ENCODE assay signal across 8 cellular contexts in the genomic region with DNA sequence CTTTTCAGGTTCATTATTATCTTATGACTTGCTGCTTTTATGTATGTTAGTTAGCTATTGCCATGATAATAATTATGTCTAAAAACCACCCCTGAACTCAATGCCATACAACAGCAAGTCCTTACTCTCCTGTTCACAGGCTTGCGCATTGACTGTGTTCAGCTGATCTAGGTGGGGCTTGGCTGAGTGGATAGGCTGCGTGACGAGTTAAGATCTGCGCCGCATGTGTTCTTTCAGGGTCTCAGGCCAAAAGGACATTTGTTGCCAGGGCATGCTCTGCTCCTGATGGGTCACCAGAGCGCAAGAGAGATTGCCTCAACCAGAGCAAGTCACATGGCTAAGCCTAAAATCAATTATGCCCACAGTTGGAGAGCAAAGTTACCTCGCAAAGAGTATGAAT. TPM values are rescaled to one million over a fixed set of nuclear protein-coding genes. Genes with fewer than 3 reads are reported as not detected.
DNase-seq lines count a peak whose midpoint lies in the region; ATAC-seq and TF ChIP-seq lines count a peak whose summit lies in the region.

No MANE protein-coding gene starts in this region.

- DNase-seq in CD14-positive monocyte (ENCODE audit: low spot score): no peak
- peak; percentile 19 for DNase-seq in cerebellar cortex (ENCODE audit: low spot score)
- no peak for DNase-seq in memory B cell (ENCODE audit: low spot score in 2 of 2)
- DNase-seq in vagina (ENCODE audit: extremely low spot score in 2 of 2): no peak
- DNase-seq in DMS153 (lab: John Stamatoyannopoulos, UW): no peak
- DNase-seq in GM10248 (ENCODE audit: extremely low spot score): no peak

- TF ChIP-seq CTCF in CD14-positive monocyte (IDR thresholded peaks at IDR 0.05) (no peak), vagina (IDR thresholded peaks at IDR 0.05) (no peak), GM10248 (IDR thresholded peaks at IDR 0.05; ENCODE audit: control extremely low read depth, extremely low read depth, low read depth, missing control alignments) (no peak)

- CTCF ChIA-PET in GM10248 (lab: Yijun Ruan, JAX): interaction anchor here (0.8 to 0.9 kb wide), 2 partner anchors 63 to 389 kb away, joined by 3 read pairs; a partner anchor contains a TSS

- H3K36me3 ChIP-seq in vagina: peaks cover 0 to 35% of the 10 kb centered on the region in 2 donors

- H3K36me3 Mint-ChIP-seq in CD14-positive monocyte: peaks cover 18 to 23% of the 10 kb centered on the region in 2 donors
- peaks cover 22% of the 10 kb centered on the region for H3K36me3 Mint-ChIP-seq in IgD-negative memory B cell
- H3K36me3 Mint-ChIP-seq in memory B cell: peaks cover 31% of the 10 kb centered on the region

- POLR2A ChIA-PET in GM10248 (lab: Yijun Ruan, JAX): no interaction called here

- intact Hi-C loops in CD14-positive monocyte (cut with micrococcal nuclease) (loop anchor here (2.0 to 10.0 kb wide), 4 partner anchors 62 to 298 kb away; a partner anchor contains a TSS), vagina (cut with DNase I) (no loop called here)

- TF ChIP-seq POLR2A in vagina (IDR thresholded peaks at IDR 0.05): no peak

- H3K27ac Mint-ChIP-seq in CD14-positive monocyte: no peak overlapping the region
- H3K27ac Mint-ChIP-seq in IgD-negative memory B cell: peak overlapping the region in 2 of 3 donors; percentile 69 to 98
- peak overlapping the region; percentile 86 for H3K27ac Mint-ChIP-seq in memory B cell

- peaks cover 0 to 4% (median 2%) of the 10 kb centered on the region in 3 donors for H3K27me3 Mint-ChIP-seq in CD14-positive monocyte (ENCODE audit: low read depth in 3 of 3)
- H3K27me3 Mint-ChIP-seq in IgD-negative memory B cell: no peaks in the 10 kb centered on the region
- H3K27me3 Mint-ChIP-seq in memory B cell: no peaks in the 10 kb centered on the region

- H3K4me3 ChIP-seq in vagina: peak overlapping the region; percentile 64 to 93

- H3K9me3 Mint-ChIP-seq in CD14-positive monocyte: peaks cover 26 to 75% (median 55%) of the 10 kb centered on the region in 7 donors
- H3K9me3 Mint-ChIP-seq in IgD-negative memory B cell: peaks cover 5 to 29% (median 16%) of the 10 kb centered on the region in 3 donors
- H3K9me3 Mint-ChIP-seq in memory B cell: peaks cover 8% of the 10 kb centered on the region

- H3K4me1 Mint-ChIP-seq in CD14-positive monocyte (peaks cover 18% of the 10 kb centered on the region), IgD-negative memory B cell (peaks cover 16 to 21% (median 19%) of the 10 kb centered on the region in 3 donors), memory B cell (peaks cover 15% of the 10 kb centered on the region)

- peaks cover 18% of the 10 kb centered on the region for H3K4me1 ChIP-seq in vagina

- H3K27me3 ChIP-seq in vagina: no peaks in the 10 kb centered on the region

- ATAC-seq in memory B cell (ENCODE audit: low read depth): no peak
- ATAC-seq in HG02981 (IDR thresholded peaks at IDR 0.05; ENCODE audit: unreplicated experiment): no peak

- H3K9me3 ChIP-seq in vagina: no peaks in the 10 kb centered on the region

- peak overlapping the region; percentile 90 for H3K27ac ChIP-seq in vagina

- H3K4me3 Mint-ChIP-seq in CD14-positive monocyte: peak overlapping the region; percentile 96
- H3K4me3 Mint-ChIP-seq in IgD-negative memory B cell: peak overlapping the region; percentile 92 to 96 (median 95)
- peak overlapping the region; percentile 90 for H3K4me3 Mint-ChIP-seq in memory B cell

RNA-seq across cellular contexts. Expression of a gene that starts 0.9 kb away (rescaled TPM):
- polyA plus RNA-seq in CD14-positive monocyte (under 1 TPM; 0.38 to 0.79 TPM), IgD-negative memory B cell (10.1 TPM)
- 4.4 TPM for total RNA-seq in vagina

RNA-seq across cellular contexts. Expression of a gene that starts 0.9 kb away (rescaled TPM):
- under 1 TPM; 0.05 to 0.14 TPM for polyA plus RNA-seq in CD14-positive monocyte
- polyA plus RNA-seq in IgD-negative memory B cell: 3.6 TPM
- total RNA-seq in vagina: 2.0 TPM

Comparison
In these comparisons a context has a peak if more than half of its experiments do, and no peak if none do; other contexts are left out.
1. H3K27ac Mint-ChIP-seq: peak in IgD-negative memory B cell (2 of 3) and memory B cell (single experiment); none in CD14-positive monocyte (0 of 7).
2. Peak in every context shown above with its lines, with median percentiles within 50 percentile points of each other: H3K4me3 Mint-ChIP-seq.